In genomic region chr7:84547326-84547725, GRCh38 we compare ENCODE assay signal across 29 cellular contexts.
"Had no signal": no experiment of that assay in that cellular context is flagged by ENCODE, and none has a peak within 500 bp of the region (broad histone marks: within the 10 kb centered on the region; RNA-seq: fewer than 3 reads in every experiment).

No MANE protein-coding gene starts in this region.

- DNase-seq: activated B cell treated with CpG ODN at 0.5 μM for 24 hours; activated CD4-positive, alpha-beta T cell treated with anti-CD3 and anti-CD28 coated beads for 48 hours; activated CD4-positive, alpha-beta T cell treated with anti-CD3 and anti-CD28 coated beads, Interleukin-2, amount 50 U/mL, for 1 hour; activated CD4-positive, alpha-beta T cell treated with anti-CD3 and anti-CD28 coated beads, Interleukin-2, amount 50 U/mL, for 48 hours; activated CD8-positive, alpha-beta memory T cell treated with anti-CD3 and anti-CD28 coated beads for 24 hours; activated CD8-positive, alpha-beta T cell treated with anti-CD3 and anti-CD28 coated beads for 36 hours; activated effector memory CD4-positive, alpha-beta T cell treated with Interleukin-2 at 50 U/mL for 16 hours; activated gamma-delta T cell treated with Interleukin-2 at 50 U/mL for 16 hours; activated naive CD4-positive, alpha-beta T cell treated with anti-CD3 and anti-CD28 coated beads, Interleukin-2, amount 50 U/mL, for 16 hours; activated naive CD4-positive, alpha-beta T cell treated with Interleukin-2 at 50 U/mL for 16 hours; activated T-cell treated with anti-CD3 and anti-CD28 coated beads, Interleukin-2, amount 50 U/mL, for 4 hours; amniotic stem cell; anterior cingulate cortex; central memory CD4-positive, alpha-beta T cell; cerebellar nuclear complex; colonic mucosa; effector memory CD4-positive, alpha-beta T cell; endodermal cell; foreskin fibroblast; glutamatergic neuron; T-helper 1 cell; T-helper 17 cell; T1000; WERI-Rb-1 had no signal

- H3K36me3 ChIP-seq: breast epithelium, cardiac muscle cell, colonic mucosa, WERI-Rb-1 had no signal

- H3K27me3 ChIP-seq: breast epithelium, cardiac muscle cell, colonic mucosa had no signal

- H3K4me3 ChIP-seq: breast epithelium, cardiac muscle cell, colonic mucosa had no signal

- H3K27ac ChIP-seq: breast epithelium, cardiac muscle cell, colonic mucosa, WERI-Rb-1 had no signal

- H3K9me3 ChIP-seq: breast epithelium, colonic mucosa had no signal

- ATAC-seq: activated CD4-positive, CD25-positive, alpha-beta regulatory T cell treated with anti-CD3 and anti-CD28 coated beads, Interleukin-2, amount 50 U/mL, for 24 hours; activated CD8-positive, alpha-beta T cell treated with anti-CD3 and anti-CD28 coated beads for 36 hours; activated T-cell treated with anti-CD3 and anti-CD28 coated beads, Interleukin-2, amount 50 U/mL, for 4 hours; activated T-helper 17 cell treated with anti-CD3 and anti-CD28 coated beads, Interleukin-2, amount 50 U/mL, for 72 hours; esophagus mucosa; T-helper 17 cell had no signal

- H3K4me1 ChIP-seq: breast epithelium, colonic mucosa had no signal
